11 cellular contexts compared by ENCODE assay signal in the genomic region with DNA sequence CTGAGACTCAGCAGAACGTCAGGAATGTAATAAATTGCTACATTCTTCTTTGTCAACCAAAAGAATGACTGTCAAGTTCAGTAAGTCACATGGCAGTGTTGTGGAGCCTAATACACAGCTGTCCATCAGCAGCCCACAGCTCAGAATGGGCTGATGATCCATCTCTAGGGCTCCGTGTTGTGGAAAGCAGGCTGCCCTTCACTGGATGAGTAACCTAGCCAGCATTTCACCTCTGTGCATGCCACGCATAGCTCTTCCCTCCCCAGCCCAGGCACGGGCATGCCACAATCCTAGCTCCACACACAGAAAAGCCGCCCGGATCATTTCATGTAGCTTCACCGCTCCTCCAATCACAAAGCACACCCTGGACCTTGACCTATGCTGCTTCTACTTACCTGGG.
"Had no signal": no experiment of that assay in that cellular context is flagged by ENCODE, and none has a peak within 500 bp of the region (broad histone marks: within the 10 kb centered on the region; RNA-seq: fewer than 3 reads in every experiment).

No MANE protein-coding gene starts in this region.

- H3K9me3 ChIP-seq: body of pancreas had no signal

- H3K4me1 ChIP-seq: body of pancreas had no signal

- H3K36me3 Mint-ChIP-seq: T-cell had no signal

- H3K27me3 Mint-ChIP-seq: activated B cell treated with CpG ODN at 0.5 μM for 24 hours; dendritic cell treated with granulocyte-macrophage colony-stimulating factor and Interleukin-4, amounts not matched to agents 40 ng/mL and 50 ng/mL, for 4 days had no signal

- H3K4me3 ChIP-seq: body of pancreas had no signal

- H3K9me3 Mint-ChIP-seq: activated B cell treated with CpG ODN at 0.5 μM for 24 hours; activated CD4-positive, alpha-beta T cell treated with anti-CD3 and anti-CD28 coated beads, Interleukin-2, amount 10 ng/mL, durations not matched to agents 24 days and 14 days; activated naive CD4-positive, alpha-beta T cell treated with anti-CD3 and anti-CD28 coated beads for 36 hours; activated T-helper 17 cell treated with anti-CD3 and anti-CD28 coated beads, Interleukin-2, amount 50 U/mL, for 72 hours; dendritic cell treated with granulocyte-macrophage colony-stimulating factor and Interleukin-4, amounts not matched to agents 40 ng/mL and 50 ng/mL, for 4 days; effector memory CD8-positive, alpha-beta T cell; neural crest cell; T-cell had no signal

- H3K4me3 Mint-ChIP-seq: activated B cell treated with CpG ODN at 0.5 μM for 24 hours; activated CD4-positive, alpha-beta T cell treated with anti-CD3 and anti-CD28 coated beads, Interleukin-2, amount 10 ng/mL, durations not matched to agents 24 days and 14 days; activated naive CD4-positive, alpha-beta T cell treated with anti-CD3 and anti-CD28 coated beads for 36 hours; activated T-helper 17 cell treated with anti-CD3 and anti-CD28 coated beads, Interleukin-2, amount 50 U/mL, for 72 hours; dendritic cell treated with granulocyte-macrophage colony-stimulating factor and Interleukin-4, amounts not matched to agents 40 ng/mL and 50 ng/mL, for 4 days; effector memory CD8-positive, alpha-beta T cell; neural crest cell; T-cell had no signal

- H3K27ac ChIP-seq: body of pancreas had no signal

- H3K27ac Mint-ChIP-seq: activated B cell treated with CpG ODN at 0.5 μM for 24 hours; activated CD4-positive, alpha-beta T cell treated with anti-CD3 and anti-CD28 coated beads, Interleukin-2, amount 10 ng/mL, durations not matched to agents 24 days and 14 days; activated naive CD4-positive, alpha-beta T cell treated with anti-CD3 and anti-CD28 coated beads for 36 hours; activated T-helper 17 cell treated with anti-CD3 and anti-CD28 coated beads, Interleukin-2, amount 50 U/mL, for 72 hours; dendritic cell treated with granulocyte-macrophage colony-stimulating factor and Interleukin-4, amounts not matched to agents 40 ng/mL and 50 ng/mL, for 4 days; effector memory CD8-positive, alpha-beta T cell; T-cell had no signal

- DNase-seq: activated B cell treated with CpG ODN at 0.5 μM for 24 hours; activated CD4-positive, alpha-beta T cell treated with anti-CD3 and anti-CD28 coated beads, Interleukin-2, amount 10 ng/mL, durations not matched to agents 24 days and 14 days; activated naive CD4-positive, alpha-beta T cell treated with anti-CD3 and anti-CD28 coated beads for 36 hours; body of pancreas; cerebellar nuclear complex; effector memory CD8-positive, alpha-beta T cell; stimulated activated CD4-positive, alpha-beta T cell treated with anti-CD3 and anti-CD28 coated beads, Interleukin-15, amount 100 ng/mL, for 24 hours; T-cell had no signal

- H3K4me1 Mint-ChIP-seq: activated B cell treated with CpG ODN at 0.5 μM for 24 hours; activated CD4-positive, alpha-beta T cell treated with anti-CD3 and anti-CD28 coated beads, Interleukin-2, amount 10 ng/mL, durations not matched to agents 24 days and 14 days; activated T-helper 17 cell treated with anti-CD3 and anti-CD28 coated beads, Interleukin-2, amount 50 U/mL, for 72 hours; neural crest cell; T-cell had no signal
